Comparison of ENCODE assay signal across 9 cellular contexts in genomic region chr9:34636791-34637355, GRCh38. TPM values are rescaled to one million over a fixed set of nuclear protein-coding genes. Genes with fewer than 3 reads are reported as not detected.
DNase-seq lines count a peak whose midpoint lies in the region; ATAC-seq and TF ChIP-seq lines count a peak whose summit lies in the region.
"Had no signal": no experiment of that assay in that cellular context is flagged by ENCODE, and none has a peak within 500 bp of the region (broad histone marks: within the 10 kb centered on the region; RNA-seq: fewer than 3 reads in every experiment).

No MANE protein-coding gene starts in this region.

- no peaks in the 10 kb centered on the region for H3K27me3 ChIP-seq in dorsolateral prefrontal cortex

- intact Hi-C loops in dorsolateral prefrontal cortex (cut with DNase I): no loop called here

- no peaks in the 10 kb centered on the region for H3K27me3 Mint-ChIP-seq in activated CD8-positive, alpha-beta memory T cell treated with anti-CD3 and anti-CD28 coated beads, Interleukin-2, amount 10 ng/mL, durations not matched to agents 7 days and 5 days
- no peaks in the 10 kb centered on the region for H3K27me3 Mint-ChIP-seq in naive B cell

- no peak for TF ChIP-seq CTCF in dorsolateral prefrontal cortex (IDR thresholded peaks at IDR 0.05 in 54 of 56, conservative IDR thresholded peaks at IDR 0.05 in 2 of 56; ENCODE audit: low read depth in 1 of 56, partially characterized antibody in 56 of 56)

- CTCF ChIA-PET in activated CD8-positive, alpha-beta memory T cell treated with anti-CD3 and anti-CD28 coated beads, Interleukin-2, amount 10 ng/mL, durations not matched to agents 7 days and 5 days (lab: Charles Lee): interaction anchor here (0.6 to 12.5 kb wide), 7 partner anchors 9 to 443 kb away, joined by 3 to 293 read pairs (median 52); partner anchors contain the start of genes CCL27, DCTN3, FANCG and GALT

- H3K27ac Mint-ChIP-seq in activated CD8-positive, alpha-beta memory T cell treated with anti-CD3 and anti-CD28 coated beads, Interleukin-2, amount 10 ng/mL, durations not matched to agents 7 days and 5 days: peak overlapping the region; percentile 81
- H3K27ac Mint-ChIP-seq in naive B cell: peak overlapping the region in 3 of 6 donors; percentile 67 to 74 (median 73)

- ATAC-seq in activated CD8-positive, alpha-beta memory T cell treated with anti-CD3 and anti-CD28 coated beads, Interleukin-2, amount 10 ng/mL, durations not matched to agents 7 days and 5 days: peak; percentile 0
- no peak for ATAC-seq in naive B cell (ENCODE audit: low read depth in 2 of 2)

- H3K4me3 ChIP-seq in dorsolateral prefrontal cortex: peak overlapping the region; percentile 58 to 99 (median 84)

- H3K9me3 Mint-ChIP-seq in activated CD8-positive, alpha-beta memory T cell treated with anti-CD3 and anti-CD28 coated beads, Interleukin-2, amount 10 ng/mL, durations not matched to agents 7 days and 5 days (ENCODE audit: low read depth): no peaks in the 10 kb centered on the region
- no peaks in the 10 kb centered on the region for H3K9me3 Mint-ChIP-seq in naive B cell

- peak overlapping the region in 58 of 59 donors; percentile 53 to 97 (median 91) for H3K27ac ChIP-seq in dorsolateral prefrontal cortex

- H3K36me3 Mint-ChIP-seq in activated CD8-positive, alpha-beta memory T cell treated with anti-CD3 and anti-CD28 coated beads, Interleukin-2, amount 10 ng/mL, durations not matched to agents 7 days and 5 days: peaks cover 12% of the 10 kb centered on the region
- no peaks in the 10 kb centered on the region for H3K36me3 Mint-ChIP-seq in naive B cell

- DNase-seq in activated CD8-positive, alpha-beta memory T cell treated with anti-CD3 and anti-CD28 coated beads, Interleukin-2, amount 10 ng/mL, durations not matched to agents 7 days and 5 days: peak; percentile 55
- no peak for DNase-seq in activated CD8-positive, alpha-beta memory T cell treated with anti-CD3 and anti-CD28 coated beads for 24 hours
- DNase-seq in OCI-M1 (lab: John Stamatoyannopoulos, UW) (peak; percentile 43), dorsolateral prefrontal cortex (peak in 6 of 10 donors; percentile 53 to 65 (median 58)), naive B cell (no peak), HK-2 (ENCODE audit: unreplicated experiment) (no peak), SK-N-DZ (ENCODE audit: low spot score) (no peak), NCI-H526 treated with DMSO at 0.1 percent for 48 hours (lab: John Stamatoyannopoulos, UW) (no peak)

- H3K4me1 Mint-ChIP-seq in activated CD8-positive, alpha-beta memory T cell treated with anti-CD3 and anti-CD28 coated beads, Interleukin-2, amount 10 ng/mL, durations not matched to agents 7 days and 5 days: peaks cover 36% of the 10 kb centered on the region
- peaks cover 28 to 36% (median 35%) of the 10 kb centered on the region in 3 donors for H3K4me1 Mint-ChIP-seq in naive B cell

- H3K4me3 Mint-ChIP-seq in activated CD8-positive, alpha-beta memory T cell treated with anti-CD3 and anti-CD28 coated beads, Interleukin-2, amount 10 ng/mL, durations not matched to agents 7 days and 5 days: peak overlapping the region; percentile 85
- peak overlapping the region; percentile 79 to 92 (median 87) for H3K4me3 Mint-ChIP-seq in naive B cell

RNA-seq across cellular contexts. Expression of gene SIGMAR1, which starts 0.7 kb away (rescaled TPM):
- 10 to 100 TPM; 66.1 to 82.1 TPM for total RNA-seq in activated CD8-positive, alpha-beta memory T cell treated with anti-CD3 and anti-CD28 coated beads, Interleukin-2, amount 10 ng/mL, durations not matched to agents 7 days and 5 days
- total RNA-seq in dorsolateral prefrontal cortex: 10 to 100 TPM; 26.3 to 48.1 (median 36.0) TPM
- polyA plus RNA-seq in naive B cell (ENCODE audit: low read depth in 6 of 6): 10 to 100 TPM; 40.1 to 75.8 (median 47.0) TPM
- polyA plus RNA-seq in SK-N-DZ (2014; cell fraction: cytosol; rRNA removed): 183 and 208 TPM in 2 replicates
- polyA plus RNA-seq in SK-N-DZ (2014; cell fraction: nucleus; rRNA removed): 89.9 and 92.3 TPM in 2 replicates

RNA-seq across cellular contexts. Expression of gene ARID3C, which starts 8.0 kb away (rescaled TPM):
- total RNA-seq in activated CD8-positive, alpha-beta memory T cell treated with anti-CD3 and anti-CD28 coated beads, Interleukin-2, amount 10 ng/mL, durations not matched to agents 7 days and 5 days: under 1 TPM in 1 of 2 experiments, not detected in 1; 0.26 TPM
- 1 to 10 TPM in 41 of 120 experiments, under 1 TPM in 68, not detected in 11; 0.30 to 3.0 (median 0.87) TPM for total RNA-seq in dorsolateral prefrontal cortex
- not detected for polyA plus RNA-seq in naive B cell (ENCODE audit: low read depth in 6 of 6)
- 0.25 TPM in 1 of 2 replicates, not detected in the other for polyA plus RNA-seq in SK-N-DZ (2014; cell fraction: cytosol; rRNA removed)
- polyA plus RNA-seq in SK-N-DZ (2014; cell fraction: nucleus; rRNA removed): 0.15 TPM in 1 of 2 replicates, not detected in the other
- total RNA-seq: dermis microvascular lymphatic vessel endothelial cell had no signal

RNA-seq across cellular contexts. Expression of gene GALT, which starts 9.6 kb away (rescaled TPM):
- total RNA-seq in activated CD8-positive, alpha-beta memory T cell treated with anti-CD3 and anti-CD28 coated beads, Interleukin-2, amount 10 ng/mL, durations not matched to agents 7 days and 5 days: 10 to 100 TPM; 61.0 to 71.3 TPM
- total RNA-seq in dorsolateral prefrontal cortex: 10 to 100 TPM; 42.5 to 97.3 (median 60.5) TPM
- polyA plus RNA-seq in naive B cell (ENCODE audit: low read depth in 6 of 6): 10 to 100 TPM; 29.1 to 51.1 (median 36.3) TPM
- polyA plus RNA-seq in SK-N-DZ (2014; cell fraction: cytosol; rRNA removed): 24.7 and 30.4 TPM in 2 replicates
- polyA plus RNA-seq in SK-N-DZ (2014; cell fraction: nucleus; rRNA removed): 199 and 201 TPM in 2 replicates

RNA-seq across cellular contexts. Expression of gene IL11RA, which starts 15.1 kb away (rescaled TPM):
- total RNA-seq in activated CD8-positive, alpha-beta memory T cell treated with anti-CD3 and anti-CD28 coated beads, Interleukin-2, amount 10 ng/mL, durations not matched to agents 7 days and 5 days: 10 to 100 TPM; 26.5 to 26.7 TPM
- total RNA-seq in dorsolateral prefrontal cortex: 10 to 100 TPM; 14.7 to 58.5 (median 30.4) TPM
- 1 to 10 TPM; 2.0 to 7.4 (median 3.0) TPM for polyA plus RNA-seq in naive B cell (ENCODE audit: low read depth in 6 of 6)
- polyA plus RNA-seq in SK-N-DZ (2014; cell fraction: cytosol; rRNA removed): 47.3 and 63.7 TPM in 2 replicates
- 133 and 136 TPM in 2 replicates for polyA plus RNA-seq in SK-N-DZ (2014; cell fraction: nucleus; rRNA removed)

RNA-seq across cellular contexts. Expression of gene DCTN3, which starts 16.6 kb away (rescaled TPM):
- 100 to 1,000 TPM; 106 to 120 TPM for total RNA-seq in activated CD8-positive, alpha-beta memory T cell treated with anti-CD3 and anti-CD28 coated beads, Interleukin-2, amount 10 ng/mL, durations not matched to agents 7 days and 5 days
- 100 to 1,000 TPM in 116 of 120 experiments, 10 to 100 TPM in 4; 83.5 to 180 (median 139) TPM for total RNA-seq in dorsolateral prefrontal cortex
- polyA plus RNA-seq in naive B cell (ENCODE audit: low read depth in 6 of 6): 100 to 1,000 TPM in 3 of 6 donors, 10 to 100 TPM in 3; 83.5 to 118 (median 103) TPM
- polyA plus RNA-seq in SK-N-DZ (2014; cell fraction: cytosol; rRNA removed): 57.8 and 72.5 TPM in 2 replicates
- polyA plus RNA-seq in SK-N-DZ (2014; cell fraction: nucleus; rRNA removed): 49.2 and 57.7 TPM in 2 replicates

Comparison
In these comparisons a context has a peak if more than half of its experiments do, and no peak if none do; other contexts are left out.
1. DNase-seq: peak in activated CD8-positive, alpha-beta memory T cell treated with anti-CD3 and anti-CD28 coated beads, Interleukin-2, amount 10 ng/mL, durations not matched to agents 7 days and 5 days (single experiment), OCI-M1 (single experiment) and dorsolateral prefrontal cortex (6 of 10); none in activated CD8-positive, alpha-beta memory T cell treated with anti-CD3 and anti-CD28 coated beads for 24 hours (single experiment), naive B cell (single experiment), HK-2 (single experiment), SK-N-DZ (single experiment) and NCI-H526 treated with DMSO at 0.1 percent for 48 hours (single experiment).